Comparison of ENCODE assay signal across 16 cellular contexts in genomic region chr5:44546283-44546682, GRCh38.
DNase-seq lines count a peak whose midpoint lies in the region; TF ChIP-seq lines count a peak whose summit lies in the region.
"Had no signal": no experiment of that assay in that cellular context is flagged by ENCODE, and none has a peak within 500 bp of the region (broad histone marks: within the 10 kb centered on the region; RNA-seq: fewer than 3 reads in every experiment).

No MANE protein-coding gene starts in this region.

- in situ Hi-C loops in GM13977 (cut with MboI; ENCODE audit: low pct_unique_long_range_greater_than_20kb, low sequenced_read_pairs, unreplicated experiment), result loop anchor here (25.0 kb wide), 1 partner anchor 241 kb away; no protein-coding TSS in a partner anchor

- no peaks in the 10 kb centered on the region for H3K27me3 ChIP-seq in BE2C
- H3K27me3 ChIP-seq: Peyer's patch, stomach had no signal

- TF ChIP-seq CTCF in RWPE1 (conservative IDR thresholded peaks at IDR 0.05; ENCODE audit: low read depth) (no peak), GM13977 (IDR thresholded peaks at IDR 0.05; ENCODE audit: extremely low read depth, insufficient read depth, missing control alignments) (no peak), BE2C (IDR thresholded peaks at IDR 0.05; ENCODE audit: low read depth, low read length) (no peak)

- peak; percentile 65 for DNase-seq in GM04503 (ENCODE audit: low read depth)
- DNase-seq in RWPE1 (ENCODE audit: low spot score), result peak; percentile 32
- DNase-seq in fibroblast of peridontal ligament (ENCODE audit: extremely low read depth), result peak; percentile 55
- peak; percentile 89 for DNase-seq in stromal cell of bone marrow (ENCODE audit: low read depth)
- no peak for DNase-seq in GM13977 (ENCODE audit: low spot score)
- no peak for DNase-seq in head of caudate nucleus
- no peak for DNase-seq in BE2C
- DNase-seq: activated CD8-positive, alpha-beta T cell treated with anti-CD3 and anti-CD28 coated beads for 36 hours; amygdala; dermis blood vessel endothelial cell; DMS53; MM.1S; Peyer's patch; stimulated activated CD4-positive, alpha-beta T cell treated with anti-CD3 and anti-CD28 coated beads, Interleukin-15, amount 100 ng/mL, for 24 hours; stomach had no signal

- no peaks in the 10 kb centered on the region for H3K9me3 ChIP-seq in BE2C
- H3K9me3 ChIP-seq: Peyer's patch, stomach had no signal

- no peaks in the 10 kb centered on the region for H3K36me3 ChIP-seq in BE2C
- H3K36me3 ChIP-seq: Peyer's patch, stomach had no signal

- no peak overlapping the region for H3K27ac ChIP-seq in RWPE1
- H3K27ac ChIP-seq: C4-2B, Peyer's patch, stomach had no signal

- intact Hi-C loops in head of caudate nucleus (cut with DNase I), result no loop called here

- CTCF ChIA-PET in RWPE1 (lab: Yijun Ruan, JAX), result no interaction called here

- no peaks in the 10 kb centered on the region for H3K4me1 ChIP-seq in BE2C
- H3K4me1 ChIP-seq: Peyer's patch, stomach had no signal

- POLR2A ChIA-PET in RWPE1 (lab: Yijun Ruan, JAX; ENCODE audit: low non-redundant PET), result no interaction called here

- no peak overlapping the region for H3K4me3 ChIP-seq in BE2C (ENCODE audit: low read depth, low read length)
- H3K4me3 ChIP-seq: Peyer's patch, stomach had no signal

Comparison
In these comparisons a context has a peak if more than half of its experiments do, and no peak if none do; other contexts are left out.
1. DNase-seq: peak in GM04503 (single experiment), RWPE1 (single experiment), fibroblast of peridontal ligament (single experiment) and stromal cell of bone marrow (single experiment); none in GM13977 (single experiment), head of caudate nucleus (0 of 42) and BE2C (single experiment).